In genomic region chr21:39384674-39385298, GRCh38 we compare ENCODE assay signal across 7 cellular contexts. TPM values are rescaled to one million over a fixed set of nuclear protein-coding genes. Genes with fewer than 3 reads are reported as not detected.
DNase-seq lines count a peak whose midpoint lies in the region; ATAC-seq and TF ChIP-seq lines count a peak whose summit lies in the region.

No MANE protein-coding gene starts in this region.

- 0 out of 2 replicates have a peak, but pooled peaks cover 9% of the 10 kb centered on the region for H3F3A ChIP-seq in OCI-LY1 (ENCODE audit: insufficient read depth, low read length)

- DNase-seq in GDM1 (lab: John Stamatoyannopoulos, UW), result peak; percentile 7
- peak; percentile 70 for DNase-seq in renal cortical epithelial cell (ENCODE audit: low read depth)
- DNase-seq in NCI-H1436 treated with DMSO at 0.1 percent for 48 hours (lab: John Stamatoyannopoulos, UW), result no peak

- H4K20me1 ChIP-seq in OCI-LY1 (ENCODE audit: insufficient read depth, low read length), result no peaks in the 10 kb centered on the region

- H3K27ac ChIP-seq in OCI-LY1 (ENCODE audit: low read depth, low read length, poor library complexity, severe bottlenecking), result peak overlapping the region; percentile 75
- peak overlapping the region; percentile 61 for H3K27ac ChIP-seq in cingulate gyrus (ENCODE audit: low read depth, low read length)

- H3K36me3 ChIP-seq in OCI-LY1 (ENCODE audit: insufficient read depth, low read length), result no peaks in the 10 kb centered on the region

- no peak overlapping the region for H3K4me3 ChIP-seq in OCI-LY1 (ENCODE audit: low read depth, low read length, poor library complexity, severe bottlenecking)

- H3K9me2 ChIP-seq in OCI-LY1 (ENCODE audit: low read depth, low read length), result no peaks in the 10 kb centered on the region

- H3K9ac ChIP-seq in OCI-LY1 (ENCODE audit: low read length), result no peak overlapping the region; the same call in 1 of the 2 replicates

- peaks cover 15% of the 10 kb centered on the region; the same call in 1 of the 2 replicates for H3K79me2 ChIP-seq in OCI-LY1 (ENCODE audit: insufficient read depth, low read length)

- H3K4me2 ChIP-seq in OCI-LY1 (ENCODE audit: low read length), result peak overlapping the region; percentile 81; the same call in 1 of the 2 replicates

- no peak for ATAC-seq in HG03039 (IDR thresholded peaks at IDR 0.05; ENCODE audit: unreplicated experiment)
- no peak for ATAC-seq in GM21367 (IDR thresholded peaks at IDR 0.05; ENCODE audit: unreplicated experiment)

- H3K27me3 ChIP-seq in OCI-LY1 (ENCODE audit: insufficient read depth, low read length), result no peaks in the 10 kb centered on the region

- no peaks in the 10 kb centered on the region for H3K9me3 ChIP-seq in OCI-LY1 (ENCODE audit: low read length)

- H3K4me1 ChIP-seq in OCI-LY1 (ENCODE audit: insufficient read depth, low read length, severe bottlenecking), result peaks cover 53% of the 10 kb centered on the region

- no peak overlapping the region for H2AFZ ChIP-seq in OCI-LY1 (ENCODE audit: low read length)

- TF ChIP-seq CTCF in OCI-LY1 (IDR thresholded peaks at IDR 0.05; ENCODE audit: low read length), result no peak

RNA-seq across cellular contexts. Expression of gene HMGN1, which starts 35.9 kb away (rescaled TPM):
- total RNA-seq in renal cortical epithelial cell, result 258 and 396 TPM in 2 replicates
